Comparison of ENCODE assay signal across 21 cellular contexts in the genomic region with DNA sequence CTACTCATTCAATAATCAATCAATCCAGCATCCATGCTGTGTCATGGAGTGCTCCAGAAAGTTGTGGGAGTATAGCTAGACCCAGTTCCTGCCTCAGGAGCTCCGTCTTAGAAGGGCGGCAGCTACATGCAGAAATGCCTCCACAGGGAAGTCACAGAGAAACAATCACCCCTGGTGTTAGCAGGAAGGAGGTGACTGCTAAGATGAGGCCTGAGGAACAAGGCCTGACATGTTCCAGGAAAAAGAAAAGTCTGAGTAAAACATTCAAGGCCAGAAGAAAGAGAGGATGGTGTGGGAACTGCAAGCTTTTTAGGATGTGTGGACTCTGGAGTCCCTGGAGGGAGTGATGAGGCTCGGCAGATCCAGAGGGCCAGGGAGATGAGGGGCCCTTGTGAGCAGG.
"Had no signal": no experiment of that assay in that cellular context is flagged by ENCODE, and none has a peak within 500 bp of the region (broad histone marks: within the 10 kb centered on the region; RNA-seq: fewer than 3 reads in every experiment).

No MANE protein-coding gene starts in this region.

- H3K27me3 ChIP-seq: breast epithelium had no signal

- H3K9me3 ChIP-seq: breast epithelium, left ventricle myocardium inferior, prostate gland, thoracic aorta had no signal

- H3K4me1 ChIP-seq: prostate gland had no signal

- H3K36me3 ChIP-seq: breast epithelium, left ventricle myocardium inferior, prostate gland, thoracic aorta had no signal

- H3K27ac ChIP-seq: breast epithelium, left ventricle myocardium inferior, thoracic aorta had no signal

- H3K4me3 ChIP-seq: breast epithelium, left ventricle myocardium inferior, prostate gland, thoracic aorta had no signal

- DNase-seq: activated CD4-positive, alpha-beta T cell treated with anti-CD3 and anti-CD28 coated beads, Interleukin-2, amount 50 U/mL, for 48 hours; activated naive CD4-positive, alpha-beta T cell treated with anti-CD3 and anti-CD28 coated beads for 36 hours; activated naive CD8-positive, alpha-beta T cell treated with anti-CD3 and anti-CD28 coated beads, Interleukin-2, amount 50 U/mL, for 24 hours; activated T-cell treated with anti-CD3 and anti-CD28 coated beads, Interleukin-2, amount 50 U/mL, for 1 hour; aorta; dermis blood vessel endothelial cell; effector memory CD8-positive, alpha-beta T cell; erythroblast; hippocampal formation; kidney; left ventricle myocardium inferior; natural killer cell; occipital lobe; right cardiac atrium; stimulated activated CD4-positive, alpha-beta T cell treated with anti-CD3 and anti-CD28 coated beads, Interleukin-4, amount 100 ng/mL, for 24 hours; stimulated activated naive CD4-positive, alpha-beta T cell treated with Interleukin-2 at 50 U/mL for 16 hours; T-cell; T-helper 9 cell had no signal
